In the genomic region with DNA sequence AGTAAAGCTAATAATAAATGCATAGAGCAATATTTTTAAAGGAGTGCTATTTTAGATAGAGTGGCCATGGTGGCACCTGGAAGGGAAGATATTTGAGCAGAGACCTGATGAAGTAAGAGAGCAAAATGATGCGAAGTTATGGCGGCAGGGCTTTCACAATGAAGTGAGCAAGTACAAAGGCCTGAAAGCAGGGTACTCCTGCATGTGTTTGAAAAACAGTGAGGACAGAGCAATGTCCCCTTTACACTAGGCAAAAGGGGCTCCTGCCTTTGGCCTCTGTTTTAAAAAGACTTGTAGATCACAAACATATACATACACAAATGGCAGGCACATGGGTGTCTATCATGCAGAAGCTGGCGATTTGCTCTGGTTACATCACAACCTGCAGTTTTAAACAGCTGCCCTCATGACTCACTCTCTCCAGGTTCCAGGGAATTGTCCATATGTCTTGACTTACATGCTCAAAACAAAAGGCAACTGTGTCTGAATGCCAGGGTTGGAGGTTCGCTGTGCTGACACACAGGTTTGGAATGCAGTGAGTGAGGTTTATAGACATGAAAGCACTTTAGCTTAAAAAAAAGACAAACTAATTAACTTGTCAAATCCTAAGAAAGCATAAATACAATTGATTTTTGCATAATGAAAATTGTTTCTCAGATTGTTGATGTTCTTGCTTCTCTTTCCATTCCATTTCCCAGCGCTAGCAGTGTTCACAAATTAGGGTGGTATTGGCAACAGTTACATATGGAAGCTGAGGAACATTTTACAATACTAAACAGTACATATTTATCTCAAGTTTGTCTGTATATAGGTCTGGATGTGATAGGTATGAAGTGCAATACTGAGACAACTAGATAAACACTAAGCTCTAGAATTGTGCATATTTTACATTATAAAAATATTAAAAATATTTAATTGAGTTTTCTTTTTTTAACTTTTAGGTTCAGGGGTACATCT, we compare ENCODE assay signal across 8 cellular contexts.
DNase-seq lines count a peak whose midpoint lies in the region; ATAC-seq and TF ChIP-seq lines count a peak whose summit lies in the region.
"Had no signal": no experiment of that assay in that cellular context is flagged by ENCODE, and none has a peak within 500 bp of the region (broad histone marks: within the 10 kb centered on the region; RNA-seq: fewer than 3 reads in every experiment).

No MANE protein-coding gene starts in this region.

- DNase-seq in H4 (ENCODE audit: low spot score), result peak; percentile 95
- peak; percentile 90 for DNase-seq in NCI-H69 (lab: John Stamatoyannopoulos, UW)
- DNase-seq in epithelial cell of proximal tubule (ENCODE audit: low read depth), result peak; percentile 95
- peak; percentile 95 for DNase-seq in pulmonary artery endothelial cell (ENCODE audit: low read depth, low spot score)
- no peak for DNase-seq in hepatic stellate cell (ENCODE audit: low spot score)

- ATAC-seq in HG03095 (IDR thresholded peaks at IDR 0.05; ENCODE audit: unreplicated experiment) (no peak), HG02970 (IDR thresholded peaks at IDR 0.05; ENCODE audit: low FRiP score, unreplicated experiment) (no peak)
- ATAC-seq: sciatic nerve had no signal

- TF ChIP-seq CTCF in epithelial cell of proximal tubule (conservative IDR thresholded peaks at IDR 0.05; ENCODE audit: low read depth, low read length), result no peak

- H3K4me3 ChIP-seq in epithelial cell of proximal tubule (ENCODE audit: low read depth, low read length), result no peak overlapping the region
